In the genomic region with DNA sequence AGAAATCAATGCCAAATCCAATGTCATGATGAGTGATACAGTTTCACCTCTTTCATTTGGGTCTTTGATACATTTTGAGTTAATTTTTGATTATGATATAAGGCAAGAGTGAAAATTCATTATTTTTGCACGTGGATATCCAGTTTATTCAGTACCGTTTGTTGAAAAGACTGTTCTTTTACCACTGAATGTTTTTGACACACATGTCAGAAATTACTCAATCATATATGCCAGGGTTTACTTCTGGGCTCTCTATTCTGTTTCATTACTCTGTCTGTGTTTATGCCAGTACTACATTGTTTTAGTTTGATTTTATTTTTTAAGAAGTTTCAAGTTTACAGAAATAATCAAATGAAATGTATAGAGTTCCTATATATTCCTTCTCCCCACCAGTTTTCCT, we compare ENCODE assay signal across 30 cellular contexts.
"Had no signal": no experiment of that assay in that cellular context is flagged by ENCODE, and none has a peak within 500 bp of the region (broad histone marks: within the 10 kb centered on the region; RNA-seq: fewer than 3 reads in every experiment).

No MANE protein-coding gene starts in this region.

- H3K27ac ChIP-seq: adrenal gland, ascending aorta, body of pancreas, brain microvascular endothelial cell, breast epithelium, cardiac muscle cell had no signal

- H3K27me3 ChIP-seq: adrenal gland, ascending aorta, body of pancreas, brain microvascular endothelial cell, breast epithelium, cardiac muscle cell had no signal

- H3K9me3 ChIP-seq: adrenal gland, body of pancreas had no signal

- H3K4me3 ChIP-seq: adrenal gland, ascending aorta, body of pancreas, breast epithelium, cardiac muscle cell had no signal

- DNase-seq: activated effector memory CD4-positive, alpha-beta T cell treated with anti-CD3 and anti-CD28 coated beads, Interleukin-2, amount 50 U/mL, for 16 hours; activated effector memory CD4-positive, alpha-beta T cell treated with Interleukin-2 at 50 U/mL for 16 hours; activated gamma-delta T cell; activated gamma-delta T cell treated with Interleukin-2 at 50 U/mL for 16 hours; activated naive CD4-positive, alpha-beta T cell; activated naive CD4-positive, alpha-beta T cell treated with anti-CD3 and anti-CD28 coated beads for 36 hours; activated naive CD4-positive, alpha-beta T cell treated with anti-CD3 and anti-CD28 coated beads, Interleukin-2, amount 10 ng/mL, durations not matched to agents 7 days and 5 days; activated naive CD4-positive, alpha-beta T cell treated with anti-CD3 and anti-CD28 coated beads, Interleukin-2, amount 50 U/mL, for 16 hours; activated naive CD4-positive, alpha-beta T cell treated with Interleukin-2 at 50 U/mL for 16 hours; activated naive CD8-positive, alpha-beta T cell treated with anti-CD3 and anti-CD28 coated beads for 36 hours; activated naive CD8-positive, alpha-beta T cell treated with anti-CD3 and anti-CD28 coated beads, Interleukin-2, amount 10 ng/mL, durations not matched to agents 7 days and 5 days; activated naive CD8-positive, alpha-beta T cell treated with anti-CD3 and anti-CD28 coated beads, Interleukin-2, amount 50 U/mL, for 24 hours; activated T-cell treated with anti-CD3 and anti-CD28 coated beads, Interleukin-2, amount 50 U/mL, for 1 hour; activated T-cell treated with anti-CD3 and anti-CD28 coated beads, Interleukin-2, amount 50 U/mL, for 24 hours; activated T-cell treated with anti-CD3 and anti-CD28 coated beads, Interleukin-2, amount 50 U/mL, for 4 hours; activated T-cell treated with anti-CD3 and anti-CD28 coated beads, Interleukin-2, amount 50 U/mL, for 48 hours; activated T-cell treated with anti-CD3 and anti-CD28 coated beads, Interleukin-2, amount 50 U/mL, for 72 hours; adrenal gland; amniotic stem cell; amygdala; anterior cingulate cortex; aorta; body of pancreas; brain microvascular endothelial cell; caudate nucleus; central memory CD4-positive, alpha-beta T cell; cerebellar nuclear complex had no signal

- H3K4me1 ChIP-seq: adrenal gland, ascending aorta, breast epithelium had no signal

- H3K36me3 ChIP-seq: adrenal gland, ascending aorta, brain microvascular endothelial cell, breast epithelium, cardiac muscle cell had no signal
